Comparison of ENCODE assay signal across 20 cellular contexts in the genomic region with DNA sequence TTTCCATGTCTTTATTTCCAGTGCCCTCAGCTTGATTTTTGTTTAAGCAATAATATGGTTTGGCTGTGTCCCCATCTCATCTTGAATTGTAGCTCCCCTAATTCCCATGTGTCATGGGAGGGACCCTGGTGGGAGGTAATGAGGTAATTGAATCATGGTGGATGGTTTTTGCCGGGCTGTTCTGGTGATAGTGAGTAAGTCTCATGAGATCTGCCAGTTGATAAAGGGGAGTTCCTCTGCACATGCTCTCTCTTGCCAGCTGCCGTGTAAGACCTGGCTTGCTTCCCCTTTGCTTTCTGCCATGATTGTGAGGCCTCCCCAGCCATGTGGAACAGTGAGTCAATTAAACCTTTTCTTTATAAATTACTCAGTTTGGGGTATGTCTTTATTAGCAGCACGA.
DNase-seq lines count a peak whose midpoint lies in the region; ATAC-seq, FAIRE-seq and TF ChIP-seq lines count a peak whose summit lies in the region.
"Had no signal": no experiment of that assay in that cellular context is flagged by ENCODE, and none has a peak within 500 bp of the region (broad histone marks: within the 10 kb centered on the region; RNA-seq: fewer than 3 reads in every experiment).

No MANE protein-coding gene starts in this region.

- DNase-seq in Right ventricle myocardium inferior (ENCODE audit: missing footprints) = no peak
- DNase-seq in cardiac septum (ENCODE audit: low spot score) = no peak
- peak; percentile 2 for DNase-seq in NB4 (ENCODE audit: low read depth)
- DNase-seq in fibroblast of the aortic adventitia (ENCODE audit: low read depth) = peak; percentile 50
- no peak for DNase-seq in urothelium cell line (ENCODE audit: low spot score)
- no peak for DNase-seq in smooth muscle cell (lab: John Stamatoyannopoulos, UW; ENCODE audit: unreplicated experiment)
- DNase-seq: CD8-positive, alpha-beta memory T cell; DMS79; GM23248; Karpas-422; NCI-H1417; NCI-H1930; NCI-H748 treated with DMSO at 0.1 percent for 48 hours; RPMI8226 had no signal

- no peaks in the 10 kb centered on the region for H4K20me1 ChIP-seq in smooth muscle cell (ENCODE audit: low read depth)
- H4K20me1 ChIP-seq: BLaER1 treated with 17β-estradiol and CSF1 and Interleukin-3, amounts not matched to agents 10 nM and 100 nM had no signal

- FAIRE-seq in urothelium cell line (lab: Jason Lieb, UNC) = peak; percentile 91
- FAIRE-seq: D721Med, HepG2 had no signal

- H3K27me3 ChIP-seq in smooth muscle cell (ENCODE audit: low read depth) = no peaks in the 10 kb centered on the region
- H3K27me3 ChIP-seq: BLaER1 treated with 17β-estradiol and CSF1 and Interleukin-3, amounts not matched to agents 10 nM and 100 nM had no signal

- H3K4me3 ChIP-seq in NB4 (ENCODE audit: low read depth, low read length) = no peak overlapping the region
- no peak overlapping the region for H3K4me3 ChIP-seq in fibroblast of the aortic adventitia (ENCODE audit: low read depth, low read length)
- no peak overlapping the region for H3K4me3 ChIP-seq in smooth muscle cell
- H3K4me3 ChIP-seq: BLaER1 treated with 17β-estradiol and CSF1 and Interleukin-3, amounts not matched to agents 10 nM and 100 nM; GM23248 had no signal

- no peak for TF ChIP-seq POLR2A in NB4 (IDR thresholded peaks at IDR 0.05; ENCODE audit: extremely low read depth, insufficient read length)

- no peak overlapping the region for H2AFZ ChIP-seq in smooth muscle cell (ENCODE audit: low read depth)
- H2AFZ ChIP-seq: GM23248 had no signal

- H3K9me3 ChIP-seq in smooth muscle cell (replicated peaks; ENCODE audit: low read depth) = no peaks in the 10 kb centered on the region

- H3K79me2 ChIP-seq in smooth muscle cell (ENCODE audit: low read depth) = no peaks in the 10 kb centered on the region

- intact Hi-C loops in Right ventricle myocardium inferior (cut with DNase I) (no loop called here), cardiac septum (cut with DNase I) (no loop called here)

- H3K36me3 ChIP-seq in smooth muscle cell (ENCODE audit: low read depth) = no peaks in the 10 kb centered on the region
- H3K36me3 ChIP-seq: BLaER1 treated with 17β-estradiol and CSF1 and Interleukin-3, amounts not matched to agents 10 nM and 100 nM had no signal

- no peak overlapping the region for H3K9ac ChIP-seq in smooth muscle cell (ENCODE audit: low read depth)
- H3K9ac ChIP-seq: BLaER1 treated with 17β-estradiol and CSF1 and Interleukin-3, amounts not matched to agents 10 nM and 100 nM; GM23248 had no signal

- no peak overlapping the region for H3K27ac ChIP-seq in smooth muscle cell (ENCODE audit: low read depth)
- H3K27ac ChIP-seq: BLaER1 treated with 17β-estradiol and CSF1 and Interleukin-3, amounts not matched to agents 10 nM and 100 nM; GM23248 had no signal

- no peak overlapping the region for H3K4me2 ChIP-seq in smooth muscle cell
- H3K4me2 ChIP-seq: BLaER1 treated with 17β-estradiol and CSF1 and Interleukin-3, amounts not matched to agents 10 nM and 100 nM had no signal

- ATAC-seq in Right ventricle myocardium inferior = peak; percentile 76
- ATAC-seq in HG02938 (IDR thresholded peaks at IDR 0.05; ENCODE audit: unreplicated experiment) = no peak
- ATAC-seq in GM21737 (IDR thresholded peaks at IDR 0.05; ENCODE audit: unreplicated experiment) = no peak
- ATAC-seq: HCT116, HepG2 had no signal

- TF ChIP-seq CTCF in NB4 (IDR thresholded peaks at IDR 0.05; ENCODE audit: low read depth, low read length) = no peak
- TF ChIP-seq CTCF in fibroblast of the aortic adventitia (IDR thresholded peaks at IDR 0.05; ENCODE audit: insufficient read depth, low read length) = no peak
- no peak for TF ChIP-seq CTCF in smooth muscle cell (IDR thresholded peaks at IDR 0.05; ENCODE audit: borderline replicate concordance, insufficient read depth, poor library complexity, severe bottlenecking)

- 92% methylated on average over 3 of the region's 3 CpGs for WGBS in smooth muscle cell (ENCODE audit: low lambda C conversion rate)

- no peaks in the 10 kb centered on the region for H3F3A ChIP-seq in smooth muscle cell (ENCODE audit: low read depth)

- H3K4me1 ChIP-seq in smooth muscle cell (ENCODE audit: low read depth) = no peaks in the 10 kb centered on the region
- H3K4me1 ChIP-seq: BLaER1 treated with 17β-estradiol and CSF1 and Interleukin-3, amounts not matched to agents 10 nM and 100 nM had no signal

Comparison
In these comparisons a context has a peak if more than half of its experiments do, and no peak if none do; other contexts are left out.
1. DNase-seq: peak in NB4 (single experiment) and fibroblast of the aortic adventitia (single experiment); none in Right ventricle myocardium inferior (single experiment), cardiac septum (single experiment), urothelium cell line (single experiment) and smooth muscle cell (single experiment).